8 cellular contexts compared by ENCODE assay signal in genomic region chr3:55488398-55489055, GRCh38. TPM values are rescaled to one million over a fixed set of nuclear protein-coding genes. Genes with fewer than 3 reads are reported as not detected.
DNase-seq lines count a peak whose midpoint lies in the region; TF ChIP-seq lines count a peak whose summit lies in the region.

No MANE protein-coding gene starts in this region.

- peak overlapping the region; percentile 67 for H3K4me3 ChIP-seq in HUES48 (ENCODE audit: low read depth, low read length)
- H3K4me3 ChIP-seq in right atrium auricular region = peak overlapping the region; percentile 70 to 75
- H3K4me3 ChIP-seq in CD8-positive, alpha-beta memory T cell (ENCODE audit: low read length) = no peak overlapping the region

- POLR2A ChIA-PET in CD8-positive, alpha-beta memory T cell (lab: Charles Lee) = no interaction called here

- H3K36me3 Mint-ChIP-seq in CD8-positive, alpha-beta memory T cell = peaks cover 0 to 5% (median 1%) of the 10 kb centered on the region in 3 donors

- no peak overlapping the region for H3K9ac ChIP-seq in HUES48 (ENCODE audit: low read depth, low read length)

- peaks cover 85% of the 10 kb centered on the region for H3K27me3 ChIP-seq in HUES48 (ENCODE audit: control insufficient read depth, insufficient read depth, low read length)
- H3K27me3 ChIP-seq in right atrium auricular region = no peaks in the 10 kb centered on the region
- H3K27me3 ChIP-seq in CD8-positive, alpha-beta memory T cell (ENCODE audit: insufficient read depth, low read length, poor library complexity, severe bottlenecking) = no peaks in the 10 kb centered on the region

- CTCF ChIA-PET in CD8-positive, alpha-beta memory T cell (lab: Charles Lee) = no interaction called here

- DNase-seq in ELF-1 (ENCODE audit: low read depth, low spot score) (peak; percentile 51), amygdala (lab: John Stamatoyannopoulos, UW) (peak in 43 of 56 donors; percentile 11 to 74 (median 45)), right atrium auricular region (ENCODE audit: low spot score) (no peak), putamen (ENCODE audit: low spot score) (peak; percentile 57), NCI-H2107 (lab: John Stamatoyannopoulos, UW) (no peak), AML-193 (lab: John Stamatoyannopoulos, UW) (no peak)
- DNase-seq in CD8-positive, alpha-beta memory T cell = no peak

- H3K4me1 Mint-ChIP-seq in CD8-positive, alpha-beta memory T cell = peaks cover 4 to 22% (median 11%) of the 10 kb centered on the region in 3 donors

- no peaks in the 10 kb centered on the region for H3K9me3 ChIP-seq in HUES48 (ENCODE audit: control insufficient read depth, insufficient read depth, low read length)
- H3K9me3 ChIP-seq in right atrium auricular region = no peaks in the 10 kb centered on the region
- no peaks in the 10 kb centered on the region for H3K9me3 ChIP-seq in CD8-positive, alpha-beta memory T cell (ENCODE audit: low read length)

- no peak overlapping the region for H3K27ac Mint-ChIP-seq in CD8-positive, alpha-beta memory T cell

- H3K9me3 Mint-ChIP-seq in CD8-positive, alpha-beta memory T cell = peaks cover 0 to 11% (median 7%) of the 10 kb centered on the region in 5 donors

- TF ChIP-seq CTCF in right atrium auricular region (IDR thresholded peaks at IDR 0.05) = no peak

- peak overlapping the region in 2 of 7 donors; percentile 15 to 47 for H3K4me3 Mint-ChIP-seq in CD8-positive, alpha-beta memory T cell

- H3K4me1 ChIP-seq in HUES48 (ENCODE audit: control insufficient read depth, insufficient read depth, low read length) (peaks cover 28% of the 10 kb centered on the region), right atrium auricular region (peaks cover 0 to 43% of the 10 kb centered on the region in 2 donors)
- no peaks in the 10 kb centered on the region for H3K4me1 ChIP-seq in CD8-positive, alpha-beta memory T cell (ENCODE audit: insufficient read depth, low read length)

- H3K36me3 ChIP-seq in HUES48 (ENCODE audit: control insufficient read depth, insufficient read depth, low read length) (no peaks in the 10 kb centered on the region), right atrium auricular region (no peaks in the 10 kb centered on the region)
- H3K36me3 ChIP-seq in CD8-positive, alpha-beta memory T cell (ENCODE audit: insufficient read depth, low read length) = no peaks in the 10 kb centered on the region

- peaks cover 43 to 63% of the 10 kb centered on the region in 2 donors for H3K27me3 Mint-ChIP-seq in CD8-positive, alpha-beta memory T cell

- H3K27ac ChIP-seq in HUES48 (ENCODE audit: low read depth, low read length) (no peak overlapping the region), right atrium auricular region (peak overlapping the region; percentile 60 to 76)
- no peak overlapping the region for H3K27ac ChIP-seq in CD8-positive, alpha-beta memory T cell (ENCODE audit: low read depth, low read length)

RNA-seq across cellular contexts. Expression of gene WNT5A, which starts 1.4 kb away (rescaled TPM):
- 1 to 10 TPM; 2.8 to 8.0 TPM for total RNA-seq in right atrium auricular region
- not detected for total RNA-seq in CD8-positive, alpha-beta memory T cell
- polyA plus RNA-seq in CD8-positive, alpha-beta memory T cell = not detected

Comparison
In these comparisons a context has a peak if more than half of its experiments do, and no peak if none do; other contexts are left out.
1. DNase-seq: peak in ELF-1 (single experiment), amygdala (43 of 56) and putamen (single experiment); none in right atrium auricular region (single experiment), NCI-H2107 (single experiment), AML-193 (0 of 2) and CD8-positive, alpha-beta memory T cell (0 of 5).
2. H3K27ac ChIP-seq: peak in right atrium auricular region (2 of 2); none in HUES48 (single experiment) and CD8-positive, alpha-beta memory T cell (single experiment).